ENCODE assay signal across 20 cellular contexts in genomic region chr12:51051787-51052186, GRCh38. TPM values are rescaled to one million over a fixed set of nuclear protein-coding genes. Genes with fewer than 3 reads are reported as not detected.
DNase-seq lines count a peak whose midpoint lies in the region; ATAC-seq and TF ChIP-seq lines count a peak whose summit lies in the region.
"Had no signal": no experiment of that assay in that cellular context is flagged by ENCODE, and none has a peak within 500 bp of the region (broad histone marks: within the 10 kb centered on the region; RNA-seq: fewer than 3 reads in every experiment).

No MANE protein-coding gene starts in this region.

- ATAC-seq in esophagus mucosa (no peak), HG03432 (IDR thresholded peaks at IDR 0.05; ENCODE audit: unreplicated experiment) (no peak)

- no peak overlapping the region for H3K4me3 Mint-ChIP-seq in activated CD4-positive, alpha-beta T cell treated with anti-CD3 and anti-CD28 coated beads, Interleukin-2, amount 10 ng/mL, durations not matched to agents 24 days and 14 days
- no peak overlapping the region for H3K4me3 Mint-ChIP-seq in activated naive CD8-positive, alpha-beta T cell
- H3K4me3 Mint-ChIP-seq: activated B cell treated with CpG ODN at 0.5 μM for 24 hours, HFFc6 had no signal

- POLR2A ChIA-PET in OCI-LY7 (lab: Charles Lee) = interaction anchor here (0.8 to 1.2 kb wide), 3 partner anchors 10 to 26 kb away, joined by 3 read pairs; partner anchors contain the start of gene SLC11A2

- peak overlapping the region; percentile 40 for H3K4me3 ChIP-seq in parathyroid adenoma (ENCODE audit: low read depth, low read length)
- no peak overlapping the region for H3K4me3 ChIP-seq in OCI-LY7 (ENCODE audit: low read depth, low read length, poor library complexity, severe bottlenecking)
- H3K4me3 ChIP-seq: tibial artery had no signal

- CTCF ChIA-PET in OCI-LY7 (lab: Charles Lee; ENCODE audit: unreplicated experiment) = no interaction called here

- H2AFZ ChIP-seq in parathyroid adenoma = no peak overlapping the region
- H2AFZ ChIP-seq in OCI-LY7 (ENCODE audit: low read length) = no peak overlapping the region

- no peaks in the 10 kb centered on the region for H4K20me1 ChIP-seq in OCI-LY7 (ENCODE audit: insufficient read depth, low read length)

- H3K9me3 Mint-ChIP-seq in activated CD4-positive, alpha-beta T cell treated with anti-CD3 and anti-CD28 coated beads, Interleukin-2, amount 10 ng/mL, durations not matched to agents 24 days and 14 days = no peaks in the 10 kb centered on the region
- no peaks in the 10 kb centered on the region for H3K9me3 Mint-ChIP-seq in activated naive CD8-positive, alpha-beta T cell (ENCODE audit: low read depth)
- H3K9me3 Mint-ChIP-seq: activated B cell treated with CpG ODN at 0.5 μM for 24 hours, HFFc6 had no signal

- H3K4me1 ChIP-seq in parathyroid adenoma (peaks cover 14% of the 10 kb centered on the region), OCI-LY7 (ENCODE audit: insufficient read depth, low read length, poor library complexity, severe bottlenecking) (peaks cover 17% of the 10 kb centered on the region)

- no peaks in the 10 kb centered on the region for H3K9me3 ChIP-seq in parathyroid adenoma (ENCODE audit: control insufficient read depth, low read length)
- H3K9me3 ChIP-seq in OCI-LY7 (ENCODE audit: low read length) = no peaks in the 10 kb centered on the region
- H3K9me3 ChIP-seq: tibial artery had no signal

- H3K27me3 Mint-ChIP-seq in activated CD4-positive, alpha-beta T cell treated with anti-CD3 and anti-CD28 coated beads, Interleukin-2, amount 10 ng/mL, durations not matched to agents 24 days and 14 days = no peaks in the 10 kb centered on the region
- H3K27me3 Mint-ChIP-seq in activated naive CD8-positive, alpha-beta T cell = no peaks in the 10 kb centered on the region
- H3K27me3 Mint-ChIP-seq: activated B cell treated with CpG ODN at 0.5 μM for 24 hours had no signal

- TF ChIP-seq CTCF in parathyroid adenoma (IDR thresholded peaks at IDR 0.05) (no peak), OCI-LY7 (conservative IDR thresholded peaks at IDR 0.05; ENCODE audit: low read length) (no peak)

- H3K36me3 ChIP-seq in parathyroid adenoma (ENCODE audit: control insufficient read depth, insufficient read depth, low read length) (no peaks in the 10 kb centered on the region), OCI-LY7 (ENCODE audit: insufficient read depth, low read length) (peaks cover 63% of the 10 kb centered on the region)

- peaks cover 40% of the 10 kb centered on the region for H3K36me3 Mint-ChIP-seq in activated CD4-positive, alpha-beta T cell treated with anti-CD3 and anti-CD28 coated beads, Interleukin-2, amount 10 ng/mL, durations not matched to agents 24 days and 14 days (ENCODE audit: low read depth)
- peaks cover 4% of the 10 kb centered on the region for H3K36me3 Mint-ChIP-seq in activated naive CD8-positive, alpha-beta T cell

- DNase-seq in activated CD4-positive, alpha-beta T cell treated with anti-CD3 and anti-CD28 coated beads, Interleukin-2, amount 10 ng/mL, durations not matched to agents 24 days and 14 days = no peak
- no peak for DNase-seq in activated CD4-positive, alpha-beta T cell treated with anti-CD3 and anti-CD28 coated beads for 1 hour
- DNase-seq in NCI-H2196 (lab: John Stamatoyannopoulos, UW; ENCODE audit: unreplicated experiment) = peak; percentile 39
- no peak for DNase-seq in OCI-LY7 (ENCODE audit: low spot score)
- DNase-seq: activated B cell treated with CpG ODN at 0.5 μM for 24 hours; activated naive CD4-positive, alpha-beta T cell treated with anti-CD3 and anti-CD28 coated beads, Interleukin-2, amount 50 U/mL, for 16 hours; cortex of kidney; DMS 273 treated with DMSO at 0.1 percent for 48 hours; foreskin fibroblast; HFFc6; hypothalamus; NCI-H1436; NK-92 treated with Interleukin-12 subunit alpha and Interleukin-12 subunit beta, amount 100 ng/mL, for 24 hours; retina; tibial artery had no signal

- H3K27ac Mint-ChIP-seq in activated CD4-positive, alpha-beta T cell treated with anti-CD3 and anti-CD28 coated beads, Interleukin-2, amount 10 ng/mL, durations not matched to agents 24 days and 14 days = peak overlapping the region; percentile 68
- peak overlapping the region; percentile 36 for H3K27ac Mint-ChIP-seq in activated naive CD8-positive, alpha-beta T cell
- H3K27ac Mint-ChIP-seq: activated B cell treated with CpG ODN at 0.5 μM for 24 hours, HFFc6 had no signal

- H3K79me2 ChIP-seq in parathyroid adenoma (peaks cover 4% of the 10 kb centered on the region), OCI-LY7 (ENCODE audit: insufficient read depth, low read depth, low read length) (peaks cover 20% of the 10 kb centered on the region)

- no peaks in the 10 kb centered on the region for H3K27me3 ChIP-seq in parathyroid adenoma (ENCODE audit: control insufficient read depth, insufficient read depth, low read length)
- H3K27me3 ChIP-seq: tibial artery had no signal

- H3K9me2 ChIP-seq in OCI-LY7 (ENCODE audit: insufficient read depth, low read length) = no peaks in the 10 kb centered on the region

- H3K27ac ChIP-seq in parathyroid adenoma (no peak overlapping the region), OCI-LY7 (ENCODE audit: low read depth, low read length, poor library complexity, severe bottlenecking) (no peak overlapping the region)
- H3K27ac ChIP-seq: C4-2B, tibial artery had no signal

- H3K4me2 ChIP-seq in parathyroid adenoma (ENCODE audit: low read length) = peak overlapping the region; percentile 10
- no peak overlapping the region for H3K4me2 ChIP-seq in OCI-LY7 (ENCODE audit: low read length)

- BruUV-seq in OCI-LY7 (replicated peaks; lab: Mats Ljungman, UMichigan) = no TSS peak

- intact Hi-C loops in activated CD4-positive, alpha-beta T cell treated with anti-CD3 and anti-CD28 coated beads, Interleukin-2, amount 10 ng/mL, durations not matched to agents 24 days and 14 days (cut with micrococcal nuclease) = no loop called here
- intact Hi-C loops in OCI-LY7 (cut with micrococcal nuclease; ENCODE audit: unreplicated experiment) = no loop called here

- no peak overlapping the region for H3K9ac ChIP-seq in parathyroid adenoma

- peaks cover 25% of the 10 kb centered on the region for H3K4me1 Mint-ChIP-seq in activated CD4-positive, alpha-beta T cell treated with anti-CD3 and anti-CD28 coated beads, Interleukin-2, amount 10 ng/mL, durations not matched to agents 24 days and 14 days
- peaks cover 24% of the 10 kb centered on the region for H3K4me1 Mint-ChIP-seq in activated naive CD8-positive, alpha-beta T cell (ENCODE audit: low read depth)

RNA-seq across cellular contexts. Expression of gene LETMD1, which starts 3.7 kb away (rescaled TPM):
- total RNA-seq in activated CD4-positive, alpha-beta T cell treated with anti-CD3 and anti-CD28 coated beads, Interleukin-2, amount 10 ng/mL, durations not matched to agents 24 days and 14 days = 75.7 and 77.8 TPM in 2 replicates
- total RNA-seq in esophagus mucosa (32.8 TPM), OCI-LY7 (2022) (103 and 114 TPM in 2 replicates)
- 53.9 and 58.6 TPM in 2 replicates for total RNA-seq in OCI-LY7 (2014; rRNA removed; shearing (Covaris generic))

RNA-seq across cellular contexts. Expression of gene SLC11A2, which starts 25.6 kb away (rescaled TPM):
- total RNA-seq in activated CD4-positive, alpha-beta T cell treated with anti-CD3 and anti-CD28 coated beads, Interleukin-2, amount 10 ng/mL, durations not matched to agents 24 days and 14 days = 54.2 and 56.2 TPM in 2 replicates
- 31.6 TPM for total RNA-seq in esophagus mucosa
- 28.2 and 35.0 TPM in 2 replicates for total RNA-seq in OCI-LY7 (2014; rRNA removed; shearing (Covaris generic))
- total RNA-seq in OCI-LY7 (2022) = 43.4 and 43.6 TPM in 2 replicates

RNA-seq across cellular contexts. Expression of gene CSRNP2, which starts 31.6 kb away (rescaled TPM):
- 22.7 and 22.9 TPM in 2 replicates for total RNA-seq in activated CD4-positive, alpha-beta T cell treated with anti-CD3 and anti-CD28 coated beads, Interleukin-2, amount 10 ng/mL, durations not matched to agents 24 days and 14 days
- total RNA-seq in esophagus mucosa (12.2 TPM), OCI-LY7 (2022) (28.6 and 30.1 TPM in 2 replicates)
- total RNA-seq in OCI-LY7 (2014; rRNA removed; shearing (Covaris generic)) = 10.4 and 11.7 TPM in 2 replicates
